17 cellular contexts compared by ENCODE assay signal in the genomic region with DNA sequence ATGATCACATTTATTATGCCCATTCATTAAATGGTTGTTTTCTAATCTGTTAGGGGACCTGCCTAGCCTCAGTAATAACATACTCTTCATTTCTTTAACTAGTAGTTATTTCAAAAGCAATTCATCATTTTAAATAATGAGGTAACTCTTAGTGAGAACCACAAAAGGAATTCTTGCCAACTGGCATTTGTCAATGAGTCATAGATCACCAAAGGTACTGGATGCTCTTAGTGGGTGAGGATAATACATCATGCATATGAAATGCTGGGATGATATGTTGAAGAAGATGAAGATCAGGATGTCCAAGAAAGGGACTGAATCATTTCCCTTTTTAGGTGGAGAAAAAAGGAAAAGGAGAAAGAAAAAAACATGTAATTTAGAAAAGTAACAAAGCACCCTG.
"Had no signal": no experiment of that assay in that cellular context is flagged by ENCODE, and none has a peak within 500 bp of the region (broad histone marks: within the 10 kb centered on the region; RNA-seq: fewer than 3 reads in every experiment).

No MANE protein-coding gene starts in this region.

- ATAC-seq: heart left ventricle; mucosa of descending colon; naive thymus-derived CD4-positive, alpha-beta T cell; pancreas had no signal

- DNase-seq: activated CD4-positive, alpha-beta T cell treated with anti-CD3 and anti-CD28 coated beads, Interleukin-2, amount 10 ng/mL, durations not matched to agents 7 days and 5 days; activated CD8-positive, alpha-beta memory T cell treated with anti-CD3 and anti-CD28 coated beads, Interleukin-2, amount 50 U/mL, for 48 hours; activated naive CD8-positive, alpha-beta T cell treated with anti-CD3 and anti-CD28 coated beads, Interleukin-2, amount 10 ng/mL, durations not matched to agents 7 days and 5 days; aorta; colonic mucosa; foreskin melanocyte; heart left ventricle; mucosa of descending colon; naive thymus-derived CD4-positive, alpha-beta T cell; pancreas; stimulated activated CD4-positive, alpha-beta T cell treated with anti-CD3 and anti-CD28 coated beads, Interleukin-4, amount 100 ng/mL, for 24 hours; stimulated activated CD8-positive, alpha-beta memory T cell treated with anti-CD3 and anti-CD28 coated beads, Interleukin-4, amount 100 ng/mL, for 48 hours; stimulated activated naive CD4-positive, alpha-beta T cell treated with Interleukin-2 at 50 U/mL for 16 hours; substantia nigra had no signal

- H3K4me3 ChIP-seq: colonic mucosa, heart left ventricle, lung, mucosa of descending colon, pancreas, SJSA1, tibial nerve had no signal
